2 cellular contexts compared by ENCODE assay signal in genomic region chr1:32736812-32737791, GRCh38.
A peak's percentile ranks its signal among the peaks of the same experiment; 100 is the strongest.
TF ChIP-seq lines count a peak whose summit lies in the region.

No MANE protein-coding gene starts in this region.

TF ChIP-seq in HCT116, 20 proteins besides CTCF, POLR2A, EP300 and RAD21:
- TF ChIP-seq EZH2phosphoT487 (IDR thresholded peaks at IDR 0.05; ENCODE audit: borderline replicate concordance) = no peak
- TF ChIP-seq CBX3 (IDR thresholded peaks at IDR 0.05; ENCODE audit: low read depth) = no peak
- no peak for TF ChIP-seq SRF (IDR thresholded peaks at IDR 0.05; ENCODE audit: low read depth)
- no peak for TF ChIP-seq ELF1 (IDR thresholded peaks at IDR 0.05; ENCODE audit: borderline replicate concordance, low read depth)
- TF ChIP-seq SIN3A (IDR thresholded peaks at IDR 0.05; ENCODE audit: low read depth) = no peak
- no peak for TF ChIP-seq MAX (IDR thresholded peaks at IDR 0.05)
- TF ChIP-seq POLR2AphosphoS5 (IDR thresholded peaks at IDR 0.05; ENCODE audit: low read depth, low read length) = no peak
- TF ChIP-seq FOSL1 (IDR thresholded peaks at IDR 0.05; ENCODE audit: low read depth) = no peak
- TF ChIP-seq ZNF274 (IDR thresholded peaks at IDR 0.05; ENCODE audit: low read depth, low read length) = no peak
- TF ChIP-seq ZFX (IDR thresholded peaks at IDR 0.05) = no peak
- TF ChIP-seq YY1 (IDR thresholded peaks at IDR 0.05; ENCODE audit: extremely low read depth, insufficient replicate concordance, low read depth, low read length) = no peak
- TF ChIP-seq EGR1 (IDR thresholded peaks at IDR 0.05; ENCODE audit: low read depth) = no peak
- TF ChIP-seq TCF7L2 (IDR thresholded peaks at IDR 0.05; ENCODE audit: borderline replicate concordance, extremely low read depth, insufficient read depth, insufficient read length) = no peak
- no peak for TF ChIP-seq JUND (IDR thresholded peaks at IDR 0.05)
- no peak for TF ChIP-seq EZH2 (IDR thresholded peaks at IDR 0.05)

TF ChIP-seq in K562, 482 proteins besides CTCF, POLR2A, EP300 and RAD21:
- TF ChIP-seq HMGXB4 (CRISPR knock-in tag; IDR thresholded peaks at IDR 0.05) (no peak), ADNP (tag; IDR thresholded peaks at IDR 0.05) (no peak), MYC (IDR thresholded peaks at IDR 0.05; ENCODE audit: low read depth, low read length) (no peak), MYC (CRISPR knock-in tag; IDR thresholded peaks at IDR 0.05; ENCODE audit: borderline replicate concordance, low read depth) (no peak), ZNF764 (CRISPR knock-in tag; IDR thresholded peaks at IDR 0.05; ENCODE audit: low read depth) (no peak), ZNF57 (CRISPR knock-in tag; IDR thresholded peaks at IDR 0.05) (no peak), NR2C2 (CRISPR knock-in tag; IDR thresholded peaks at IDR 0.05) (no peak), NR2C2 (tag; IDR thresholded peaks at IDR 0.05) (no peak), BRF2 (IDR thresholded peaks at IDR 0.05; ENCODE audit: borderline replicate concordance, insufficient read depth, insufficient read length) (no peak), COPS2 (conservative IDR thresholded peaks at IDR 0.05) (no peak), ZKSCAN3 (CRISPR knock-in tag; IDR thresholded peaks at IDR 0.05) (peak; percentile 81), USF2 (CRISPR knock-in tag; IDR thresholded peaks at IDR 0.05) (0 out of 2 replicates have a peak, but pooled peaks have one; percentile 9), RFX1 (IDR thresholded peaks at IDR 0.05) (no peak), TSHZ1 (CRISPR knock-in tag; IDR thresholded peaks at IDR 0.05) (no peak), NUFIP1 (IDR thresholded peaks at IDR 0.05; ENCODE audit: partially characterized antibody) (no peak)
